1 cellular context compared by ENCODE assay signal in genomic region chr7:30284298-30285066, GRCh38.
TF ChIP-seq lines count a peak whose summit lies in the region.

Gene ZNRF2, plus strand, starts transcription at chr7:30284597. Its CDS starts 761 bp downstream, at chr7:30285358.

TF ChIP-seq in HepG2, 621 proteins besides CTCF, POLR2A, EP300 and RAD21 (continued from another document and continues in another):
- TF ChIP-seq KLF11 (CRISPR knock-in tag; IDR thresholded peaks at IDR 0.05), result no peak
- TF ChIP-seq THYN1 (CRISPR knock-in tag; IDR thresholded peaks at IDR 0.05; ENCODE audit: borderline replicate concordance, low read depth), result no peak; the same call in 1 of the 2 replicates
- peak; percentile 88 for TF ChIP-seq ZMYM4 (CRISPR knock-in tag; IDR thresholded peaks at IDR 0.05)
- TF ChIP-seq PITX1 (CRISPR knock-in tag; IDR thresholded peaks at IDR 0.05), result 0 out of 2 replicates have a peak, but pooled peaks have one; percentile 28
- no peak for TF ChIP-seq HOXA7 (CRISPR knock-in tag; IDR thresholded peaks at IDR 0.05)
- TF ChIP-seq PHF20 (CRISPR knock-in tag; IDR thresholded peaks at IDR 0.05), result peak; percentile 41; the same call in 1 of the 2 replicates
- no peak for TF ChIP-seq ZNF773 (CRISPR knock-in tag; IDR thresholded peaks at IDR 0.05; ENCODE audit: borderline replicate concordance)
- TF ChIP-seq ZNF282 (IDR thresholded peaks at IDR 0.05; ENCODE audit: partially characterized antibody), result no peak
- no peak for TF ChIP-seq ZBTB37 (CRISPR knock-in tag; IDR thresholded peaks at IDR 0.05)
- no peak for TF ChIP-seq MIER3 (CRISPR knock-in tag; IDR thresholded peaks at IDR 0.05; ENCODE audit: borderline replicate concordance)
- no peak for TF ChIP-seq ZNF224 (CRISPR knock-in tag; IDR thresholded peaks at IDR 0.05)
- TF ChIP-seq KDM6A (CRISPR knock-in tag; IDR thresholded peaks at IDR 0.05; ENCODE audit: low read depth), result no peak
- no peak for TF ChIP-seq NCOA1 (CRISPR knock-in tag; IDR thresholded peaks at IDR 0.05)
- peak; percentile 36; the same call in 1 of the 2 replicates for TF ChIP-seq CREM (IDR thresholded peaks at IDR 0.05)
- TF ChIP-seq CREM (CRISPR knock-in tag; IDR thresholded peaks at IDR 0.05), result no peak
- TF ChIP-seq KAT7 (CRISPR knock-in tag; IDR thresholded peaks at IDR 0.05; ENCODE audit: borderline replicate concordance), result peak; percentile 67; the same call in 1 of the 2 replicates
- TF ChIP-seq, protein P1, sequence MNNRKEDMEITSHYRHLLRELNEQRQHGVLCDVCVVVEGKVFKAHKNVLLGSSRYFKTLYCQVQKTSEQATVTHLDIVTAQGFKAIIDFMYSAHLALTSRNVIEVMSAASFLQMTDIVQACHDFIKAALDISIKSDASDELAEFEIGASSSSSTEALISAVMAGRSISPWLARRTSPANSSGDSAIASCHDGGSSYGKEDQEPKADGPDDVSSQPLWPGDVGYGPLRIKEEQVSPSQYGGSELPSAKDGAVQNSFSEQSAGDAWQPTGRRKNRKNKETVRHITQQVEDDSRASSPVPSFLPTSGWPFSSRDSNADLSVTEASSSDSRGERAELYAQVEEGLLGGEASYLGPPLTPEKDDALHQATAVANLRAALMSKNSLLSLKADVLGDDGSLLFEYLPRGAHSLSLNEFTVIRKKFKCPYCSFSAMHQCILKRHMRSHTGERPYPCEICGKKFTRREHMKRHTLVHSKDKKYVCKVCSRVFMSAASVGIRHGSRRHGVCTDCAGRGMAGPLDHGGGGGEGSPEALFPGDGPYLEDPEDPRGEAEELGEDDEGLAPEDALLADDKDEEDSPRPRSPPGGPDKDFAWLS (CRISPR knock-in tag; IDR thresholded peaks at IDR 0.05; ENCODE audit: borderline replicate concordance), result no peak
- TF ChIP-seq ZNF772 (CRISPR knock-in tag; IDR thresholded peaks at IDR 0.05), result peak; percentile 88
- TF ChIP-seq, protein P2, sequence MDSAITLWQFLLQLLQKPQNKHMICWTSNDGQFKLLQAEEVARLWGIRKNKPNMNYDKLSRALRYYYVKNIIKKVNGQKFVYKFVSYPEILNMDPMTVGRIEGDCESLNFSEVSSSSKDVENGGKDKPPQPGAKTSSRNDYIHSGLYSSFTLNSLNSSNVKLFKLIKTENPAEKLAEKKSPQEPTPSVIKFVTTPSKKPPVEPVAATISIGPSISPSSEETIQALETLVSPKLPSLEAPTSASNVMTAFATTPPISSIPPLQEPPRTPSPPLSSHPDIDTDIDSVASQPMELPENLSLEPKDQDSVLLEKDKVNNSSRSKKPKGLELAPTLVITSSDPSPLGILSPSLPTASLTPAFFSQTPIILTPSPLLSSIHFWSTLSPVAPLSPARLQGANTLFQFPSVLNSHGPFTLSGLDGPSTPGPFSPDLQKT (CRISPR knock-in tag; IDR thresholded peaks at IDR 0.05; ENCODE audit: borderline replicate concordance), result no peak
- TF ChIP-seq ZNF775 (CRISPR knock-in tag; IDR thresholded peaks at IDR 0.05; ENCODE audit: borderline replicate concordance), result no peak
- TF ChIP-seq, protein P3, sequence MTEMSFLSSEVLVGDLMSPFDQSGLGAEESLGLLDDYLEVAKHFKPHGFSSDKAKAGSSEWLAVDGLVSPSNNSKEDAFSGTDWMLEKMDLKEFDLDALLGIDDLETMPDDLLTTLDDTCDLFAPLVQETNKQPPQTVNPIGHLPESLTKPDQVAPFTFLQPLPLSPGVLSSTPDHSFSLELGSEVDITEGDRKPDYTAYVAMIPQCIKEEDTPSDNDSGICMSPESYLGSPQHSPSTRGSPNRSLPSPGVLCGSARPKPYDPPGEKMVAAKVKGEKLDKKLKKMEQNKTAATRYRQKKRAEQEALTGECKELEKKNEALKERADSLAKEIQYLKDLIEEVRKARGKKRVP (CRISPR knock-in tag; IDR thresholded peaks at IDR 0.05), result no peak; a peak in 1 of 4 replicates
- 0 out of 2 replicates have a peak, but pooled peaks have one; percentile 42 for TF ChIP-seq ZNF205 (CRISPR knock-in tag; IDR thresholded peaks at IDR 0.05)
- no peak; the same call in 1 of the 2 replicates for TF ChIP-seq HMG20B (CRISPR knock-in tag; conservative IDR thresholded peaks at IDR 0.05)
- TF ChIP-seq PRDM15 (CRISPR knock-in tag; IDR thresholded peaks at IDR 0.05), result peak; percentile 24; the same call in 1 of the 2 replicates
- no peak for TF ChIP-seq ZNF703 (CRISPR knock-in tag; IDR thresholded peaks at IDR 0.05; ENCODE audit: borderline replicate concordance)
- no peak for TF ChIP-seq ATRX (CRISPR knock-in tag; IDR thresholded peaks at IDR 0.05; ENCODE audit: borderline replicate concordance)
- TF ChIP-seq, protein P4, sequence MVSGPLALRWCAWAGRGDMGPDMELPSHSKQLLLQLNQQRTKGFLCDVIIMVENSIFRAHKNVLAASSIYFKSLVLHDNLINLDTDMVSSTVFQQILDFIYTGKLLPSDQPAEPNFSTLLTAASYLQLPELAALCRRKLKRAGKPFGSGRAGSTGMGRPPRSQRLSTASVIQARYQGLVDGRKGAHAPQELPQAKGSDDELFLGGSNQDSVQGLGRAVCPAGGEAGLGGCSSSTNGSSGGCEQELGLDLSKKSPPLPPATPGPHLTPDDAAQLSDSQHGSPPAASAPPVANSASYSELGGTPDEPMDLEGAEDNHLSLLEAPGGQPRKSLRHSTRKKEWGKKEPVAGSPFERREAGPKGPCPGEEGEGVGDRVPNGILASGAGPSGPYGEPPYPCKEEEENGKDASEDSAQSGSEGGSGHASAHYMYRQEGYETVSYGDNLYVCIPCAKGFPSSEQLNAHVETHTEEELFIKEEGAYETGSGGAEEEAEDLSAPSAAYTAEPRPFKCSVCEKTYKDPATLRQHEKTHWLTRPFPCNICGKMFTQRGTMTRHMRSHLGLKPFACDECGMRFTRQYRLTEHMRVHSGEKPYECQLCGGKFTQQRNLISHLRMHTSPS (CRISPR knock-in tag; IDR thresholded peaks at IDR 0.05; ENCODE audit: low read depth), result no peak
- no peak for TF ChIP-seq SMYD3 (CRISPR knock-in tag; IDR thresholded peaks at IDR 0.05)
- no peak for TF ChIP-seq EZH2 (conservative IDR thresholded peaks at IDR 0.05; ENCODE audit: low read depth, low read length)
- TF ChIP-seq, protein P5, sequence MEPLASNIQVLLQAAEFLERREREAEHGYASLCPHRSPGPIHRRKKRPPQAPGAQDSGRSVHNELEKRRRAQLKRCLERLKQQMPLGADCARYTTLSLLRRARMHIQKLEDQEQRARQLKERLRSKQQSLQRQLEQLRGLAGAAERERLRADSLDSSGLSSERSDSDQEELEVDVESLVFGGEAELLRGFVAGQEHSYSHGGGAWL (CRISPR knock-in tag; IDR thresholded peaks at IDR 0.05), result peak; percentile 76
- TF ChIP-seq PTBP1 (IDR thresholded peaks at IDR 0.05; ENCODE audit: low read depth, low read length, poor library complexity, severe bottlenecking), result no peak
- TF ChIP-seq CREB1 (IDR thresholded peaks at IDR 0.05), result peak; percentile 77
- TF ChIP-seq CREB1 (CRISPR knock-in tag; IDR thresholded peaks at IDR 0.05), result peak; percentile 25; the same call in 1 of the 2 replicates
- peak; percentile 83 for TF ChIP-seq ZFX (CRISPR knock-in tag; IDR thresholded peaks at IDR 0.05; ENCODE audit: low read depth)
- no peak for TF ChIP-seq ZNF101 (CRISPR knock-in tag; IDR thresholded peaks at IDR 0.05; ENCODE audit: borderline replicate concordance, low read depth)
- TF ChIP-seq ZNF446 (CRISPR knock-in tag; IDR thresholded peaks at IDR 0.05), result 0 out of 2 replicates have a peak, but pooled peaks have one; percentile 19
- TF ChIP-seq ZNF143 (CRISPR knock-in tag; IDR thresholded peaks at IDR 0.05), result no peak
- TF ChIP-seq ETV6 (CRISPR knock-in tag; conservative IDR thresholded peaks at IDR 0.05), result no peak
- TF ChIP-seq NFIC (IDR thresholded peaks at IDR 0.05; ENCODE audit: low read length), result no peak
- 0 out of 2 replicates have a peak, but pooled peaks have one; percentile 52 for TF ChIP-seq ZNF567 (CRISPR knock-in tag; IDR thresholded peaks at IDR 0.05; ENCODE audit: borderline replicate concordance)
- TF ChIP-seq SAFB2 (CRISPR knock-in tag; IDR thresholded peaks at IDR 0.05; ENCODE audit: borderline replicate concordance, low read depth), result peak; percentile 32; the same call in 1 of the 2 replicates
- 0 out of 2 replicates have a peak, but pooled peaks have one; percentile 3 for TF ChIP-seq FOSL2 (CRISPR knock-in tag; IDR thresholded peaks at IDR 0.05)
- no peak for TF ChIP-seq ZSCAN12 (CRISPR knock-in tag; IDR thresholded peaks at IDR 0.05)
- TF ChIP-seq ZNF790 (CRISPR knock-in tag; IDR thresholded peaks at IDR 0.05; ENCODE audit: borderline replicate concordance), result no peak
- TF ChIP-seq ZNF318 (CRISPR knock-in tag; IDR thresholded peaks at IDR 0.05), result no peak
- TF ChIP-seq ZNF660 (CRISPR knock-in tag; IDR thresholded peaks at IDR 0.05; ENCODE audit: borderline replicate concordance, low read depth), result no peak
- peak; percentile 80 for TF ChIP-seq NFYB (CRISPR knock-in tag; IDR thresholded peaks at IDR 0.05)
